Comparison of ENCODE assay signal across 9 cellular contexts in genomic region chr7:158710651-158711102, GRCh38. TPM values are rescaled to one million over a fixed set of nuclear protein-coding genes. Genes with fewer than 3 reads are reported as not detected.
DNase-seq lines count a peak whose midpoint lies in the region; ATAC-seq and TF ChIP-seq lines count a peak whose summit lies in the region.
"Had no signal": no experiment of that assay in that cellular context is flagged by ENCODE, and none has a peak within 500 bp of the region (broad histone marks: within the 10 kb centered on the region; RNA-seq: fewer than 3 reads in every experiment).

No MANE protein-coding gene starts in this region.

- H2AFZ ChIP-seq in fibroblast of lung (ENCODE audit: low read length): no peak overlapping the region

- H3K9me3 ChIP-seq in fibroblast of lung (ENCODE audit: control insufficient read depth, insufficient read depth, low read depth, low read length): no peaks in the 10 kb centered on the region
- peaks cover 7% of the 10 kb centered on the region for H3K9me3 ChIP-seq in WERI-Rb-1 (ENCODE audit: severe bottlenecking)
- no peaks in the 10 kb centered on the region for H3K9me3 ChIP-seq in SJCRH30 (replicated peaks)

- peaks cover 8% of the 10 kb centered on the region for H3K4me1 Mint-ChIP-seq in nephron progenitor cell

- H3K4me1 ChIP-seq in fibroblast of lung (ENCODE audit: control insufficient read depth, extremely low read depth, insufficient read depth, low read length) (no peaks in the 10 kb centered on the region), SJCRH30 (no peaks in the 10 kb centered on the region)

- peak; percentile 77 for DNase-seq in AG09309 (ENCODE audit: low read depth)
- peak; percentile 79 for DNase-seq in OCI-M1 (lab: John Stamatoyannopoulos, UW)
- DNase-seq in fibroblast of lung (ENCODE audit: low read depth in 2 of 2): peak; percentile 77 to 91
- no peak for DNase-seq in nephron progenitor cell
- DNase-seq in occipital lobe (lab: John Stamatoyannopoulos, UW): no peak
- DNase-seq in WERI-Rb-1: no peak
- DNase-seq in SJCRH30: no peak
- DNase-seq: activated CD4-positive, alpha-beta T cell treated with anti-CD3 and anti-CD28 coated beads, Interleukin-2, amount 50 U/mL, for 1 hour had no signal

- no peaks in the 10 kb centered on the region for H4K20me1 ChIP-seq in fibroblast of lung (ENCODE audit: control insufficient read depth, extremely low read depth, insufficient read depth, low read length)

- H3K27ac ChIP-seq in fibroblast of lung (ENCODE audit: insufficient read depth, low read length) (no peak overlapping the region), WERI-Rb-1 (no peak overlapping the region), SJCRH30 (no peak overlapping the region)

- no peak overlapping the region for H3K4me3 Mint-ChIP-seq in nephron progenitor cell

- peak; percentile 75 for ATAC-seq in GM18511 (IDR thresholded peaks at IDR 0.05; ENCODE audit: unreplicated experiment)

- no peaks in the 10 kb centered on the region for H3K36me3 Mint-ChIP-seq in nephron progenitor cell (ENCODE audit: low read depth)

- H3K4me2 ChIP-seq in fibroblast of lung (ENCODE audit: extremely low read depth, insufficient read depth, low read length): no peak overlapping the region

- H3K27ac Mint-ChIP-seq in nephron progenitor cell: no peak overlapping the region

- peaks cover 22% of the 10 kb centered on the region for H3K9me3 Mint-ChIP-seq in nephron progenitor cell

- H3K27me3 ChIP-seq in fibroblast of lung (ENCODE audit: control insufficient read depth, insufficient read depth, low read length) (no peaks in the 10 kb centered on the region), WERI-Rb-1 (ENCODE audit: insufficient read depth, low read depth, severe bottlenecking) (no peaks in the 10 kb centered on the region), SJCRH30 (no peaks in the 10 kb centered on the region)

- peaks cover 17% of the 10 kb centered on the region for H3K27me3 Mint-ChIP-seq in nephron progenitor cell (ENCODE audit: low read depth, poor library complexity)

- H3K36me3 ChIP-seq in fibroblast of lung (ENCODE audit: control insufficient read depth, insufficient read depth, low read length) (no peaks in the 10 kb centered on the region), WERI-Rb-1 (no peaks in the 10 kb centered on the region), SJCRH30 (no peaks in the 10 kb centered on the region)

- no peak overlapping the region for H3K4me3 ChIP-seq in AG09309 (ENCODE audit: control insufficient read depth, low read depth, low read length)
- H3K4me3 ChIP-seq in fibroblast of lung (replicated peaks in 1 of 4; ENCODE audit: control extremely low read depth in 1 of 4, insufficient read depth in 1 of 4, low read depth in 3 of 4, low read length in 4 of 4): no peak overlapping the region
- H3K4me3 ChIP-seq in WERI-Rb-1 (ENCODE audit: low read depth, low read length): no peak overlapping the region
- no peak overlapping the region for H3K4me3 ChIP-seq in SJCRH30

- no peak for TF ChIP-seq CTCF in AG09309 (IDR thresholded peaks at IDR 0.05; ENCODE audit: control insufficient read depth, insufficient read depth, low read depth, low read length, missing control alignments)
- no peak for TF ChIP-seq CTCF in fibroblast of lung (conservative IDR thresholded peaks at IDR 0.05 in 1 of 2, IDR thresholded peaks at IDR 0.05 in 1 of 2; ENCODE audit: low read depth in 1 of 2, low read length in 2 of 2)
- no peak for TF ChIP-seq CTCF in nephron progenitor cell (IDR thresholded peaks at IDR 0.05)
- no peak for TF ChIP-seq CTCF in WERI-Rb-1 (IDR thresholded peaks at IDR 0.05; ENCODE audit: low read depth, low read length)

- no peak overlapping the region for H3K9ac ChIP-seq in fibroblast of lung (ENCODE audit: insufficient read depth, low read length)

- H3K79me2 ChIP-seq in fibroblast of lung (ENCODE audit: control insufficient read depth, insufficient read depth, low read length): no peaks in the 10 kb centered on the region

RNA-seq across cellular contexts. Expression of gene NCAPG2, which starts 6.1 kb away (rescaled TPM):
- 5.4 and 10.9 TPM in 2 replicates for total RNA-seq in fibroblast of lung
- polyA plus RNA-seq in fibroblast of lung: 18.7 and 38.9 TPM in 2 replicates
- polyA plus RNA-seq in fibroblast of lung (2012): 14.3 and 36.7 TPM in 2 replicates
- 15.2 and 34.1 TPM in 2 replicates for polyA minus RNA-seq in fibroblast of lung (ENCODE audit: low replicate concordance)
- 14.3 TPM for total RNA-seq in occipital lobe
- 77.4 and 91.9 TPM in 2 replicates for total RNA-seq in SJCRH30 (2014; rRNA removed; shearing (Covaris generic))

Comparison
In these comparisons a context has a peak if more than half of its experiments do, and no peak if none do; other contexts are left out.
1. DNase-seq: peak in AG09309 (single experiment), OCI-M1 (single experiment) and fibroblast of lung (2 of 2); none in nephron progenitor cell (single experiment), occipital lobe (single experiment), WERI-Rb-1 (single experiment) and SJCRH30 (0 of 2).